ENCODE assay signal across 27 cellular contexts in the genomic region with DNA sequence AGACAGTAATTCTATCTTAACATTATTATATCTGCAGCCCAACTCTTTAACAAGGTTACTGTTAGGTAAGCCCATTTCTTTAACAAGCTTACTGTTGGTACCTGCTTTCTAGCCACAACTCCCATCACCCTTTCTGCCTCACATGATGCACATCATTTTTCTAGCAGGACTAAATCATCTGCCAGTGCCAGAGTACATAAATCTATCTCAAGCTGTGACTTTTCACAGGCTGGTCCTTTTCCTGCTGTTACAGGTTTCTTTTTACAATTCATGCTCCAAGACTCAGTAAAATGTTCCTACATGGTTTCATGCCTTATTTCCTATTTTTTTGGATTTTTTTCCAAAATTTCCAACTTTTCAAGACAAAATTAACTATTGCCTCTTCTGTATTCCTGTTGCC. TPM values are rescaled to one million over a fixed set of nuclear protein-coding genes. Genes with fewer than 3 reads are reported as not detected.
DNase-seq lines count a peak whose midpoint lies in the region; ATAC-seq, FAIRE-seq and TF ChIP-seq lines count a peak whose summit lies in the region.
"Had no signal": no experiment of that assay in that cellular context is flagged by ENCODE, and none has a peak within 500 bp of the region (broad histone marks: within the 10 kb centered on the region; RNA-seq: fewer than 3 reads in every experiment).

No MANE protein-coding gene starts in this region.

- H3K4me1 ChIP-seq in body of pancreas (peaks cover 3% of the 10 kb centered on the region), pancreas (peaks cover 0 to 3% (median 0%) of the 10 kb centered on the region in 3 donors)
- H3K4me1 ChIP-seq: BE2C had no signal

- TF ChIP-seq CTCF in body of pancreas (IDR thresholded peaks at IDR 0.05) = no peak
- no peak for TF ChIP-seq CTCF in pancreas (IDR thresholded peaks at IDR 0.05)

- H3K9me3 ChIP-seq in body of pancreas (no peaks in the 10 kb centered on the region), pancreas (no peaks in the 10 kb centered on the region)
- H3K9me3 ChIP-seq: BE2C, BLaER1 had no signal

- H3K27me3 ChIP-seq in body of pancreas (no peaks in the 10 kb centered on the region), pancreas (no peaks in the 10 kb centered on the region)
- H3K27me3 ChIP-seq: BE2C, BLaER1 had no signal

- DNase-seq in NCI-H69 (lab: John Stamatoyannopoulos, UW) (peak; percentile 42), NCI-H82 (lab: John Stamatoyannopoulos, UW) (peak; percentile 88), body of pancreas (peak in 3 of 4 donors; percentile 30 to 64 (median 53)), pancreas (peak in 3 of 6 donors; percentile 25 to 46 (median 35)), H4 (ENCODE audit: low spot score) (no peak)
- no peak for DNase-seq in activated naive CD4-positive, alpha-beta T cell treated with anti-CD3 and anti-CD28 coated beads, Interleukin-2, amount 50 U/mL, for 16 hours
- DNase-seq: 8988T; ACHN; BE2C; C1 segment of cervical spinal cord; CD4-positive, alpha-beta memory T cell; CD4-positive, CD25-positive, alpha-beta regulatory T cell; CD8-positive, alpha-beta memory T cell; COR-L47; DMS 273 treated with DMSO at 0.1 percent for 48 hours; DMS153; DMS53; DMS79; DND-41; EL; GDM1 had no signal

- H3K4me3 ChIP-seq in body of pancreas = no peak overlapping the region
- H3K4me3 ChIP-seq in pancreas = no peak overlapping the region
- H3K4me3 ChIP-seq: BLaER1, GM12878 had no signal

- H3K27ac ChIP-seq in body of pancreas = peak overlapping the region in 1 of 4 donors; percentile 33
- H3K27ac ChIP-seq in pancreas = peak overlapping the region in 1 of 4 donors; percentile 13
- H3K27ac ChIP-seq: BLaER1 had no signal

- ATAC-seq in body of pancreas (peak; percentile 83), pancreas (peak; percentile 85 to 98 (median 94)), HG02623 (IDR thresholded peaks at IDR 0.05; ENCODE audit: unreplicated experiment) (no peak)
- ATAC-seq: GM12878 had no signal

- FAIRE-seq in pancreas (lab: Jason Lieb, UNC) = no peak
- FAIRE-seq: A204.1, GM12878, GM12892, GM18507 had no signal

- intact Hi-C loops in body of pancreas (cut with DNase I) = no loop called here
- intact Hi-C loops in pancreas (cut with DNase I) = no loop called here

- H3K36me3 ChIP-seq in body of pancreas (replicated peaks in 1 of 2; ENCODE audit: insufficient read depth in 1 of 2, low read depth in 2 of 2) (no peaks in the 10 kb centered on the region), pancreas (no peaks in the 10 kb centered on the region)
- H3K36me3 ChIP-seq: BE2C, BLaER1 had no signal

- TF ChIP-seq POLR2A in body of pancreas (IDR thresholded peaks at IDR 0.05) = no peak

RNA-seq across cellular contexts. Expression of a gene that starts 30.4 kb away (rescaled TPM):
- total RNA-seq in body of pancreas (10 to 100 TPM; 26.4 to 55.8 TPM), pancreas (10 to 100 TPM; 23.4 to 33.0 (median 30.4) TPM)
- polyA plus RNA-seq in pancreas = 10 to 100 TPM; 31.2 to 33.2 TPM
- 56.6 and 79.0 TPM in 2 replicates for total RNA-seq in H4 (2014; rRNA removed; shearing (Covaris generic))

Comparison
In these comparisons a context has a peak if more than half of its experiments do, and no peak if none do; other contexts are left out.
1. DNase-seq: peak in NCI-H69 (single experiment), NCI-H82 (single experiment) and body of pancreas (3 of 4); none in H4 (single experiment) and activated naive CD4-positive, alpha-beta T cell treated with anti-CD3 and anti-CD28 coated beads, Interleukin-2, amount 50 U/mL, for 16 hours (single experiment).